Comparison of ENCODE assay signal across 8 cellular contexts in genomic region chr3:101779808-101780366, GRCh38. TPM values are rescaled to one million over a fixed set of nuclear protein-coding genes. Genes with fewer than 3 reads are reported as not detected.
DNase-seq lines count a peak whose midpoint lies in the region; ATAC-seq, FAIRE-seq and TF ChIP-seq lines count a peak whose summit lies in the region.

No MANE protein-coding gene starts in this region.

- H3K27ac Mint-ChIP-seq in Caco-2 (ENCODE audit: unreplicated experiment) = peak overlapping the region; percentile 44
- peak overlapping the region; percentile 87 for H3K27ac Mint-ChIP-seq in activated CD4-positive, alpha-beta memory T cell treated with anti-CD3 and anti-CD28 coated beads, Interleukin-2, amount 10 ng/mL, durations not matched to agents 7 days and 5 days
- H3K27ac Mint-ChIP-seq in stimulated activated naive B cell treated with anti-CD40 and anti-IgM and Interleukin-4, amounts not matched to agents 10 μg/mL and 1 μg/mL and 100 μg/mL, for 72 hours = peak overlapping the region; percentile 97

- no peaks in the 10 kb centered on the region for H3K27me3 ChIP-seq in Caco-2 (replicated peaks; ENCODE audit: control insufficient read depth, insufficient read depth, low read length)

- H3K9me3 ChIP-seq in Caco-2 = no peaks in the 10 kb centered on the region

- ATAC-seq in HG03025 (IDR thresholded peaks at IDR 0.05; ENCODE audit: low FRiP score, unreplicated experiment) (peak; percentile 38), left ventricle myocardium superior (peak; percentile 71), HG03354 (IDR thresholded peaks at IDR 0.05; ENCODE audit: poor library complexity, severe bottlenecking, unreplicated experiment) (no peak), HG03342 (IDR thresholded peaks at IDR 0.05; ENCODE audit: unreplicated experiment) (no peak)
- ATAC-seq in stimulated activated naive B cell treated with anti-CD40 and anti-IgM and Interleukin-4, amounts not matched to agents 10 μg/mL and 1 μg/mL and 100 μg/mL, for 72 hours (replicated peaks) = no peak

- no peak for TF ChIP-seq CTCF in Caco-2 (IDR thresholded peaks at IDR 0.05; ENCODE audit: insufficient read depth in 1 of 2, low read depth in 1 of 2, low read length in 1 of 2, severe bottlenecking in 1 of 2, unreplicated experiment in 1 of 2)

- TSS peak; percentile 40 for BruUV-seq in Caco-2 (replicated peaks; lab: Mats Ljungman, UMichigan)

- CTCF ChIA-PET in Caco-2 (lab: Charles Lee) = no interaction called here
- CTCF ChIA-PET in activated CD4-positive, alpha-beta memory T cell treated with anti-CD3 and anti-CD28 coated beads, Interleukin-2, amount 10 ng/mL, durations not matched to agents 7 days and 5 days (lab: Charles Lee) = interaction anchor here (1.0 to 2.0 kb wide), 7 partner anchors 10 to 136 kb away, joined by 3 to 8 read pairs (median 4); no protein-coding TSS in a partner anchor

- H3K36me3 ChIP-seq in Caco-2 (ENCODE audit: control insufficient read depth, insufficient read depth, low read length) = no peaks in the 10 kb centered on the region

- H3K4me3 ChIP-seq in Caco-2 (ENCODE audit: low read depth, low read length) = peak overlapping the region; percentile 71

- no peaks in the 10 kb centered on the region for H3K9me3 Mint-ChIP-seq in Caco-2 (ENCODE audit: unreplicated experiment)
- H3K9me3 Mint-ChIP-seq in activated CD4-positive, alpha-beta memory T cell treated with anti-CD3 and anti-CD28 coated beads, Interleukin-2, amount 10 ng/mL, durations not matched to agents 7 days and 5 days = no peaks in the 10 kb centered on the region
- H3K9me3 Mint-ChIP-seq in stimulated activated naive B cell treated with anti-CD40 and anti-IgM and Interleukin-4, amounts not matched to agents 10 μg/mL and 1 μg/mL and 100 μg/mL, for 72 hours = no peaks in the 10 kb centered on the region

- intact Hi-C loops in Caco-2 (cut with micrococcal nuclease; ENCODE audit: unreplicated experiment) (loop anchor here (10.0 kb wide), 1 partner anchor 85 kb away; no protein-coding TSS in a partner anchor), left ventricle myocardium superior (cut with micrococcal nuclease) (no loop called here)

- peak overlapping the region; percentile 89 for H3K4me3 Mint-ChIP-seq in Caco-2 (ENCODE audit: unreplicated experiment)
- peak overlapping the region; percentile 85 for H3K4me3 Mint-ChIP-seq in activated CD4-positive, alpha-beta memory T cell treated with anti-CD3 and anti-CD28 coated beads, Interleukin-2, amount 10 ng/mL, durations not matched to agents 7 days and 5 days
- peak overlapping the region; percentile 94 for H3K4me3 Mint-ChIP-seq in stimulated activated naive B cell treated with anti-CD40 and anti-IgM and Interleukin-4, amounts not matched to agents 10 μg/mL and 1 μg/mL and 100 μg/mL, for 72 hours

- POLR2A ChIA-PET in Caco-2 (lab: Charles Lee) = no interaction called here
- POLR2A ChIA-PET in activated CD4-positive, alpha-beta memory T cell treated with anti-CD3 and anti-CD28 coated beads, Interleukin-2, amount 10 ng/mL, durations not matched to agents 7 days and 5 days (lab: Charles Lee) = interaction anchor here (0.7 to 1.8 kb wide), 9 partner anchors 11 to 449 kb away, joined by 3 to 26 read pairs (median 4); partner anchors contain the start of genes CEP97, NFKBIZ and ZBTB11

- no peaks in the 10 kb centered on the region for H3K27me3 Mint-ChIP-seq in Caco-2 (ENCODE audit: insufficient read depth, unreplicated experiment)
- H3K27me3 Mint-ChIP-seq in activated CD4-positive, alpha-beta memory T cell treated with anti-CD3 and anti-CD28 coated beads, Interleukin-2, amount 10 ng/mL, durations not matched to agents 7 days and 5 days = no peaks in the 10 kb centered on the region
- no peaks in the 10 kb centered on the region for H3K27me3 Mint-ChIP-seq in stimulated activated naive B cell treated with anti-CD40 and anti-IgM and Interleukin-4, amounts not matched to agents 10 μg/mL and 1 μg/mL and 100 μg/mL, for 72 hours

- no peak for FAIRE-seq in urothelium cell line (lab: Jason Lieb, UNC)

- H3K36me3 Mint-ChIP-seq in Caco-2 (ENCODE audit: insufficient read depth, unreplicated experiment) = no peaks in the 10 kb centered on the region
- peaks cover 21% of the 10 kb centered on the region for H3K36me3 Mint-ChIP-seq in activated CD4-positive, alpha-beta memory T cell treated with anti-CD3 and anti-CD28 coated beads, Interleukin-2, amount 10 ng/mL, durations not matched to agents 7 days and 5 days (ENCODE audit: low read depth)
- peaks cover 14 to 15% of the 10 kb centered on the region in 2 donors for H3K36me3 Mint-ChIP-seq in stimulated activated naive B cell treated with anti-CD40 and anti-IgM and Interleukin-4, amounts not matched to agents 10 μg/mL and 1 μg/mL and 100 μg/mL, for 72 hours

- H3K4me1 ChIP-seq in Caco-2 = peaks cover 4% of the 10 kb centered on the region; the same call in 1 of the 2 replicates

- DNase-seq in Caco-2 (no peak), left ventricle myocardium superior (no peak), urothelium cell line (ENCODE audit: low spot score) (no peak)
- DNase-seq in activated CD4-positive, alpha-beta memory T cell treated with anti-CD3 and anti-CD28 coated beads, Interleukin-2, amount 10 ng/mL, durations not matched to agents 7 days and 5 days = no peak
- DNase-seq in stimulated activated naive B cell treated with anti-CD40 and anti-IgM and Interleukin-4, amounts not matched to agents 10 μg/mL and 1 μg/mL and 100 μg/mL, for 72 hours = no peak

- peaks cover 5% of the 10 kb centered on the region for H3K4me1 Mint-ChIP-seq in Caco-2 (ENCODE audit: low read depth, unreplicated experiment)
- peaks cover 53% of the 10 kb centered on the region for H3K4me1 Mint-ChIP-seq in activated CD4-positive, alpha-beta memory T cell treated with anti-CD3 and anti-CD28 coated beads, Interleukin-2, amount 10 ng/mL, durations not matched to agents 7 days and 5 days
- peaks cover 13 to 24% of the 10 kb centered on the region in 2 donors for H3K4me1 Mint-ChIP-seq in stimulated activated naive B cell treated with anti-CD40 and anti-IgM and Interleukin-4, amounts not matched to agents 10 μg/mL and 1 μg/mL and 100 μg/mL, for 72 hours

RNA-seq across cellular contexts. Expression of gene NXPE3, which starts 0.9 kb away (rescaled TPM):
- total RNA-seq in Caco-2 (2022) (4.9 and 5.3 TPM in 2 replicates), left ventricle myocardium superior (48.0 TPM)
- 10 to 100 TPM; 22.4 to 23.6 TPM for total RNA-seq in activated CD4-positive, alpha-beta memory T cell treated with anti-CD3 and anti-CD28 coated beads, Interleukin-2, amount 10 ng/mL, durations not matched to agents 7 days and 5 days

RNA-seq across cellular contexts. Expression of gene CEP97, which starts 55.5 kb away (rescaled TPM):
- total RNA-seq in Caco-2 (2022) (4.3 and 4.5 TPM in 2 replicates), left ventricle myocardium superior (6.5 TPM)
- 10 to 100 TPM; 22.7 to 25.8 TPM for total RNA-seq in activated CD4-positive, alpha-beta memory T cell treated with anti-CD3 and anti-CD28 coated beads, Interleukin-2, amount 10 ng/mL, durations not matched to agents 7 days and 5 days

Comparison
In these comparisons a context has a peak if more than half of its experiments do, and no peak if none do; other contexts are left out.
1. H3K27ac Mint-ChIP-seq: peak in every context shown above with its lines; median percentile 97 in stimulated activated naive B cell treated with anti-CD40 and anti-IgM and Interleukin-4, amounts not matched to agents 10 μg/mL and 1 μg/mL and 100 μg/mL, for 72 hours; 87 in activated CD4-positive, alpha-beta memory T cell treated with anti-CD3 and anti-CD28 coated beads, Interleukin-2, amount 10 ng/mL, durations not matched to agents 7 days and 5 days; 44 in Caco-2.
2. ATAC-seq: peak in HG03025 (single experiment) and left ventricle myocardium superior (single experiment); none in stimulated activated naive B cell treated with anti-CD40 and anti-IgM and Interleukin-4, amounts not matched to agents 10 μg/mL and 1 μg/mL and 100 μg/mL, for 72 hours (0 of 2), HG03354 (single experiment) and HG03342 (single experiment).
3. Peak in every context shown above with its lines, with median percentiles within 50 percentile points of each other: H3K4me3 Mint-ChIP-seq.